In the genomic region with DNA sequence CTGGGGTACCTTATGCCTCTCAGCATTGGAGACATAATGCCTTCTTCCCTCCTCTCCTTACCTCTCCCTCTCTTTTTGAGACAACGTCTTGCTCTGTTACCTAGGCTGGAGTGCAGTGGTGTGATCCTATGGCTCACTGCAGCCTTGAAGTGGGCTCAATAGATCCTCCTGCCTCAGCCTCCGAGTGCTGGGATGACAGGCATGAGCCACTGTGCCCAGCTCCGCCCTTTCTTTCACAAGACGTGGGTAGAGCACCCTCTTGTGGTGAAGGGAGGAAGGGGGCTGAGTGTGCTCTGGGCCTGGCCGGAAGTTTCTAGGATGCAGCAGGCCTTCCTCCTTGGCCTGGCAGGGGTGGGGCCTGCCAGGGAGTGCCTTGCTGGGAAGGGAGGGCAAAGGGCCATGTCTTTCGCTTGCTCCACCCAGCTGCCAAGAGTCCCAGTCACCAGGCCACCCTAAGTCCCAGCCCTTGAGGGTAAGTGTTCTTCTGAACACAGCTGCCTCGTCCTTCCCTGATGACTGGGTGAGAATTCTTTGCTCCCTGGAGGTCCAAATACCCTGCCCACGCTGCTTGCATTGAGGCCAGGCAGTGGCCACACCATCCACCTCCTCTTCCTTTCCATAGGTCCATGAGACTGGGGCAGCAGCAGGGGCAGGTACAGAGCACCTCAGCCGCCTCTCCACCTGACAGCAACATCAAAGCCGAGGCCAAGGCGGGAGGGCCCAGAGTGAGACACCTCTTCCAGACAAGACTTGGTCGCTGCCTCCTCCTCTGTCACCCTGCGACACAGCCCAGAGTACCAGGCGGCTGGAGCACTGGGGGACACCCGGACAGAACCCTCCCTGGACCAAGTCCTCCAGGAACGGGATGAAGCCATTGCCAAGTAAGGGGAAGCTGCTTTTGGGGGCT, we compare ENCODE assay signal across 1 cellular context.
TF ChIP-seq lines count a peak whose summit lies in the region.

No MANE protein-coding gene starts in this region.

TF ChIP-seq in HCT116, 20 proteins besides CTCF, POLR2A, EP300 and RAD21 (continued from another document):
- no peak for TF ChIP-seq EZH2phosphoT487 (IDR thresholded peaks at IDR 0.05; ENCODE audit: borderline replicate concordance)
